9 cellular contexts compared by ENCODE assay signal in genomic region chr22:42769574-42770447, GRCh38. TPM values are rescaled to one million over a fixed set of nuclear protein-coding genes. Genes with fewer than 3 reads are reported as not detected.
DNase-seq lines count a peak whose midpoint lies in the region; ATAC-seq and TF ChIP-seq lines count a peak whose summit lies in the region.
"Had no signal": no experiment of that assay in that cellular context is flagged by ENCODE, and none has a peak within 500 bp of the region (broad histone marks: within the 10 kb centered on the region; RNA-seq: fewer than 3 reads in every experiment).

No MANE protein-coding gene starts in this region.

- H3K9me3 Mint-ChIP-seq in glutamatergic neuron (ENCODE audit: unreplicated experiment), result peaks cover 3% of the 10 kb centered on the region
- H3K9me3 Mint-ChIP-seq in natural killer cell treated with Interleukin-12 subunit alpha and Interleukin-12 subunit beta and Interleukin-15 and Interleukin-18, amount 100 ng/mL, for 72 hours, result no peaks in the 10 kb centered on the region

- H3K9ac ChIP-seq in smooth muscle cell (ENCODE audit: low read depth), result peak overlapping the region; percentile 61

- peak; percentile 83 for DNase-seq in GM10266 (ENCODE audit: extremely low spot score)
- peak; percentile 81 for DNase-seq in HCEC 1CT
- DNase-seq in NOMO-1 treated with DMSO at 0.1 percent for 48 hours (lab: John Stamatoyannopoulos, UW; ENCODE audit: unreplicated experiment), result peak; percentile 45
- peak; percentile 4 for DNase-seq in foreskin melanocyte
- peak; percentile 39 for DNase-seq in smooth muscle cell (lab: John Stamatoyannopoulos, UW; ENCODE audit: unreplicated experiment)
- DNase-seq in glutamatergic neuron, result no peak
- no peak for DNase-seq in ecto neural progenitor cell (ENCODE audit: low spot score)
- DNase-seq in natural killer cell treated with Interleukin-12 subunit alpha and Interleukin-12 subunit beta and Interleukin-15 and Interleukin-18, amount 100 ng/mL, for 72 hours (ENCODE audit: low spot score), result no peak

- WGBS in smooth muscle cell (ENCODE audit: low lambda C conversion rate), result 43% methylated on average over 43 of the region's 50 CpGs

- no peaks in the 10 kb centered on the region for H3K4me1 ChIP-seq in smooth muscle cell (ENCODE audit: low read depth)

- no peaks in the 10 kb centered on the region for H3K36me3 Mint-ChIP-seq in glutamatergic neuron (ENCODE audit: unreplicated experiment)
- H3K36me3 Mint-ChIP-seq in natural killer cell treated with Interleukin-12 subunit alpha and Interleukin-12 subunit beta and Interleukin-15 and Interleukin-18, amount 100 ng/mL, for 72 hours, result no peaks in the 10 kb centered on the region

- H3K27me3 ChIP-seq in smooth muscle cell (ENCODE audit: low read depth), result no peaks in the 10 kb centered on the region
- H3K27me3 ChIP-seq: neutrophil had no signal

- no peaks in the 10 kb centered on the region for H3F3A ChIP-seq in smooth muscle cell (ENCODE audit: low read depth)

- ATAC-seq in natural killer cell treated with Interleukin-12 subunit alpha and Interleukin-12 subunit beta and Interleukin-15 and Interleukin-18, amount 100 ng/mL, for 72 hours, result no peak

- H2AFZ ChIP-seq in smooth muscle cell (ENCODE audit: low read depth), result no peak overlapping the region

- no peak overlapping the region for H3K4me3 Mint-ChIP-seq in glutamatergic neuron (ENCODE audit: unreplicated experiment)
- H3K4me3 Mint-ChIP-seq in natural killer cell treated with Interleukin-12 subunit alpha and Interleukin-12 subunit beta and Interleukin-15 and Interleukin-18, amount 100 ng/mL, for 72 hours, result no peak overlapping the region

- H3K79me2 ChIP-seq in smooth muscle cell (ENCODE audit: low read depth), result no peaks in the 10 kb centered on the region

- peak overlapping the region; percentile 68 for H3K27ac ChIP-seq in smooth muscle cell (ENCODE audit: low read depth)
- H3K27ac ChIP-seq: neutrophil had no signal

- H3K4me3 ChIP-seq in smooth muscle cell, result no peak overlapping the region

- H3K9me3 ChIP-seq in smooth muscle cell (replicated peaks; ENCODE audit: low read depth), result no peaks in the 10 kb centered on the region
- H3K9me3 ChIP-seq: neutrophil had no signal

- peaks cover 5% of the 10 kb centered on the region for H3K4me1 Mint-ChIP-seq in glutamatergic neuron (ENCODE audit: low read depth, unreplicated experiment)
- H3K4me1 Mint-ChIP-seq in natural killer cell treated with Interleukin-12 subunit alpha and Interleukin-12 subunit beta and Interleukin-15 and Interleukin-18, amount 100 ng/mL, for 72 hours (ENCODE audit: low read depth in 2 of 2), result no peaks in the 10 kb centered on the region

- peak overlapping the region; percentile 53 for H3K4me2 ChIP-seq in smooth muscle cell

- TF ChIP-seq CTCF in GM10266 (IDR thresholded peaks at IDR 0.05; ENCODE audit: control insufficient read depth, insufficient read depth, low read depth, missing control alignments), result no peak
- no peak for TF ChIP-seq CTCF in smooth muscle cell (IDR thresholded peaks at IDR 0.05; ENCODE audit: borderline replicate concordance, insufficient read depth, poor library complexity, severe bottlenecking)
- TF ChIP-seq CTCF in glutamatergic neuron (IDR thresholded peaks at IDR 0.05; ENCODE audit: partially characterized antibody, unreplicated experiment), result no peak

- no peak overlapping the region for H3K27ac Mint-ChIP-seq in glutamatergic neuron (ENCODE audit: unreplicated experiment)
- no peak overlapping the region for H3K27ac Mint-ChIP-seq in natural killer cell treated with Interleukin-12 subunit alpha and Interleukin-12 subunit beta and Interleukin-15 and Interleukin-18, amount 100 ng/mL, for 72 hours

- no peaks in the 10 kb centered on the region for H3K36me3 ChIP-seq in smooth muscle cell (ENCODE audit: low read depth)
- H3K36me3 ChIP-seq: neutrophil had no signal

- no peaks in the 10 kb centered on the region for H4K20me1 ChIP-seq in smooth muscle cell (ENCODE audit: low read depth)

- peaks cover 2% of the 10 kb centered on the region for H3K27me3 Mint-ChIP-seq in glutamatergic neuron (ENCODE audit: unreplicated experiment)
- peaks cover 0 to 2% of the 10 kb centered on the region in 2 donors for H3K27me3 Mint-ChIP-seq in natural killer cell treated with Interleukin-12 subunit alpha and Interleukin-12 subunit beta and Interleukin-15 and Interleukin-18, amount 100 ng/mL, for 72 hours

RNA-seq across cellular contexts. Expression of gene A4GALT, which starts 49.1 kb away (rescaled TPM):
- 0.99 and 3.2 TPM in 2 replicates for total RNA-seq in smooth muscle cell
- 1.6 and 8.4 TPM in 2 replicates for polyA plus RNA-seq in smooth muscle cell
- 61.4 TPM for total RNA-seq in glutamatergic neuron (ENCODE audit: unreplicated experiment)
- total RNA-seq in natural killer cell treated with Interleukin-12 subunit alpha and Interleukin-12 subunit beta and Interleukin-15 and Interleukin-18, amount 100 ng/mL, for 72 hours, result under 1 TPM in 1 of 2 donors, not detected in 1; 0.33 TPM

Comparison
In these comparisons a context has a peak if more than half of its experiments do, and no peak if none do; other contexts are left out.
1. DNase-seq: peak in GM10266 (single experiment), HCEC 1CT (single experiment), NOMO-1 treated with DMSO at 0.1 percent for 48 hours (single experiment), foreskin melanocyte (single experiment) and smooth muscle cell (single experiment); none in glutamatergic neuron (single experiment), ecto neural progenitor cell (single experiment) and natural killer cell treated with Interleukin-12 subunit alpha and Interleukin-12 subunit beta and Interleukin-15 and Interleukin-18, amount 100 ng/mL, for 72 hours (single experiment).
2. RNA of gene A4GALT, which starts 49.1 kb away (total RNA-seq): 61.4 TPM in glutamatergic neuron (single experiment); 0.99 to 3.2 TPM in smooth muscle cell and 0.33 TPM in natural killer cell treated with Interleukin-12 subunit alpha and Interleukin-12 subunit beta and Interleukin-15 and Interleukin-18, amount 100 ng/mL, for 72 hours; every median in the first group is over 10 times any median in the second.